13 cellular contexts compared by ENCODE assay signal in genomic region chr1:28812669-28813468, GRCh38. TPM values are rescaled to one million over a fixed set of nuclear protein-coding genes. Genes with fewer than 3 reads are reported as not detected.
DNase-seq lines count a peak whose midpoint lies in the region; TF ChIP-seq lines count a peak whose summit lies in the region.
"Had no signal": no experiment of that assay in that cellular context is flagged by ENCODE, and none has a peak within 500 bp of the region (broad histone marks: within the 10 kb centered on the region; RNA-seq: fewer than 3 reads in every experiment).

No MANE protein-coding gene starts in this region.

- in situ Hi-C loops in mammary epithelial cell (cut with MboI; ENCODE audit: low sequenced_read_pairs in 2 of 2) = no loop called here

- no peak overlapping the region for H3K9ac ChIP-seq in mammary epithelial cell (ENCODE audit: insufficient read depth, low read length)

- intact Hi-C loops in mammary epithelial cell (cut with micrococcal nuclease) = no loop called here
- intact Hi-C loops in MCF 10A (cut with micrococcal nuclease) = no loop called here
- intact Hi-C loops in uterus (cut with DNase I; ENCODE audit: low total_unique reads) = no loop called here

- H3K4me1 Mint-ChIP-seq in MCF 10A (ENCODE audit: insufficient read depth, unreplicated experiment) = no peaks in the 10 kb centered on the region
- peaks cover 11% of the 10 kb centered on the region for H3K4me1 Mint-ChIP-seq in glutamatergic neuron (ENCODE audit: low read depth, unreplicated experiment)
- H3K4me1 Mint-ChIP-seq in type B pancreatic cell (ENCODE audit: unreplicated experiment) = peaks cover 14% of the 10 kb centered on the region

- no peaks in the 10 kb centered on the region for H3K79me2 ChIP-seq in mammary epithelial cell (ENCODE audit: insufficient read depth, low read length)

- H3K4me3 Mint-ChIP-seq in MCF 10A (ENCODE audit: unreplicated experiment) (no peak overlapping the region), glutamatergic neuron (ENCODE audit: unreplicated experiment) (peak overlapping the region; percentile 68), type B pancreatic cell (peak overlapping the region; percentile 63)
- H3K4me3 Mint-ChIP-seq: activated CD4-positive, alpha-beta T cell treated with anti-CD3 and anti-CD28 coated beads, Interleukin-2, amount 10 ng/mL, durations not matched to agents 24 days and 14 days; activated naive CD8-positive, alpha-beta T cell treated with anti-CD3 and anti-CD28 coated beads for 36 hours; dendritic cell treated with granulocyte-macrophage colony-stimulating factor and Interleukin-4, amounts not matched to agents 40 ng/mL and 50 ng/mL, for 4 days had no signal

- H3K36me3 Mint-ChIP-seq in MCF 10A (ENCODE audit: insufficient read depth, unreplicated experiment) (no peaks in the 10 kb centered on the region), glutamatergic neuron (ENCODE audit: unreplicated experiment) (no peaks in the 10 kb centered on the region), type B pancreatic cell (no peaks in the 10 kb centered on the region)
- H3K36me3 Mint-ChIP-seq: activated naive CD8-positive, alpha-beta T cell treated with anti-CD3 and anti-CD28 coated beads for 36 hours had no signal

- H3K27ac ChIP-seq in mammary epithelial cell (ENCODE audit: insufficient read depth, low read depth, low read length) = no peak overlapping the region
- H3K27ac ChIP-seq in uterus = no peak overlapping the region
- H3K27ac ChIP-seq: lower lobe of right lung had no signal

- H2AFZ ChIP-seq in mammary epithelial cell (ENCODE audit: low read depth, low read length) = no peak overlapping the region

- H3K27me3 Mint-ChIP-seq in MCF 10A (ENCODE audit: insufficient read depth, unreplicated experiment) (peaks cover 75% of the 10 kb centered on the region), glutamatergic neuron (ENCODE audit: unreplicated experiment) (peaks cover 16% of the 10 kb centered on the region), type B pancreatic cell (peaks cover 70% of the 10 kb centered on the region)

- WGBS in mammary epithelial cell (ENCODE audit: low coverage, missing lambda C conversion rate) = 4% methylated on average over 21 of the region's 34 CpGs

- H3K4me1 ChIP-seq in mammary epithelial cell (ENCODE audit: insufficient read depth, low read length) (peaks cover 4% of the 10 kb centered on the region), uterus (peaks cover 0 to 4% of the 10 kb centered on the region in 2 donors)
- H3K4me1 ChIP-seq: lower lobe of right lung had no signal

- peaks cover 21% of the 10 kb centered on the region for H3K27me3 ChIP-seq in mammary epithelial cell (ENCODE audit: insufficient read depth, low read length)
- peaks cover 0 to 5% of the 10 kb centered on the region in 2 donors for H3K27me3 ChIP-seq in uterus

- no peaks in the 10 kb centered on the region for H3K36me3 ChIP-seq in mammary epithelial cell (ENCODE audit: insufficient read depth, low read length)
- H3K36me3 ChIP-seq in uterus = no peaks in the 10 kb centered on the region
- H3K36me3 ChIP-seq: lower lobe of right lung had no signal

- dilution Hi-C loops in mammary epithelial cell (cut with HindIII; ENCODE audit: low sequenced_read_pairs) = no loop called here

- TF ChIP-seq POLR2A in uterus (IDR thresholded peaks at IDR 0.05) = no peak

- POLR2A ChIA-PET in MCF 10A (lab: Yijun Ruan, JAX) = no interaction called here

- peaks cover 2% of the 10 kb centered on the region for H4K20me1 ChIP-seq in mammary epithelial cell (ENCODE audit: insufficient read depth, low read length)

- no peak overlapping the region for H3K27ac Mint-ChIP-seq in MCF 10A (ENCODE audit: low read depth, unreplicated experiment)
- H3K27ac Mint-ChIP-seq in glutamatergic neuron (ENCODE audit: unreplicated experiment) = no peak overlapping the region
- H3K27ac Mint-ChIP-seq in type B pancreatic cell = no peak overlapping the region
- H3K27ac Mint-ChIP-seq: activated CD4-positive, alpha-beta T cell treated with anti-CD3 and anti-CD28 coated beads, Interleukin-2, amount 10 ng/mL, durations not matched to agents 24 days and 14 days; activated naive CD8-positive, alpha-beta T cell treated with anti-CD3 and anti-CD28 coated beads for 36 hours; dendritic cell treated with granulocyte-macrophage colony-stimulating factor and Interleukin-4, amounts not matched to agents 40 ng/mL and 50 ng/mL, for 4 days had no signal

- CTCF ChIA-PET in mammary epithelial cell (lab: Charles Lee; ENCODE audit: low non-redundant PET) = no interaction called here
- CTCF ChIA-PET in MCF 10A (lab: Yijun Ruan, JAX) = interaction anchor here (0.6 kb wide), 1 partner anchor 13 kb away, joined by 3 read pairs; no protein-coding TSS in a partner anchor

- H3K4me2 ChIP-seq in mammary epithelial cell (ENCODE audit: insufficient read depth, low read depth, low read length) = peak overlapping the region; percentile 36

- DNase-seq in mammary epithelial cell = no peak
- DNase-seq in MCF 10A (ENCODE audit: unreplicated experiment) = no peak
- DNase-seq in NCI-H526 (lab: John Stamatoyannopoulos, UW) = peak; percentile 79 to 92
- DNase-seq in glutamatergic neuron = no peak
- DNase-seq in type B pancreatic cell (ENCODE audit: extremely low spot score, unreplicated experiment) = no peak
- DNase-seq in uterus = no peak
- DNase-seq in activated CD4-positive, alpha-beta T cell treated with anti-CD3 and anti-CD28 coated beads for 4 hours = no peak
- no peak for DNase-seq in activated CD4-positive, alpha-beta T cell treated with anti-CD3 and anti-CD28 coated beads, Interleukin-2, amount 50 U/mL, for 4 hours
- DNase-seq: activated CD4-positive, alpha-beta T cell treated with anti-CD3 and anti-CD28 coated beads, Interleukin-2, amount 10 ng/mL, durations not matched to agents 24 days and 14 days; lower lobe of right lung had no signal

- H3K4me3 ChIP-seq in mammary epithelial cell (replicated peaks in 1 of 3; ENCODE audit: insufficient read depth in 1 of 3, low read depth in 2 of 3, low read length in 3 of 3) (no peak overlapping the region), uterus (no peak overlapping the region)
- H3K4me3 ChIP-seq: lower lobe of right lung had no signal

- H3K9me3 ChIP-seq in mammary epithelial cell (replicated peaks; ENCODE audit: insufficient read depth, low read length) (no peaks in the 10 kb centered on the region), uterus (no peaks in the 10 kb centered on the region)
- H3K9me3 ChIP-seq: lower lobe of right lung had no signal

- BruUV-seq in mammary epithelial cell (replicated peaks; lab: Mats Ljungman, UMichigan) = no TSS peak
- BruUV-seq in MCF 10A (replicated peaks; lab: Mats Ljungman, UMichigan) = no TSS peak

- TF ChIP-seq CTCF in mammary epithelial cell (conservative IDR thresholded peaks at IDR 0.05 in 1 of 2, IDR thresholded peaks at IDR 0.05 in 1 of 2; ENCODE audit: extremely low read depth in 1 of 2, insufficient read depth in 1 of 2, low read depth in 1 of 2, low read length in 2 of 2) (no peak), MCF 10A (IDR thresholded peaks at IDR 0.05; ENCODE audit: unreplicated experiment) (no peak), glutamatergic neuron (IDR thresholded peaks at IDR 0.05; ENCODE audit: partially characterized antibody, unreplicated experiment) (no peak), type B pancreatic cell (conservative IDR thresholded peaks at IDR 0.05) (no peak), uterus (IDR thresholded peaks at IDR 0.05) (no peak)

- H3K9me3 Mint-ChIP-seq in MCF 10A (ENCODE audit: unreplicated experiment) (no peaks in the 10 kb centered on the region), glutamatergic neuron (ENCODE audit: unreplicated experiment) (peaks cover 3% of the 10 kb centered on the region), type B pancreatic cell (no peaks in the 10 kb centered on the region)
- H3K9me3 Mint-ChIP-seq: activated CD4-positive, alpha-beta T cell treated with anti-CD3 and anti-CD28 coated beads, Interleukin-2, amount 10 ng/mL, durations not matched to agents 24 days and 14 days; activated naive CD8-positive, alpha-beta T cell treated with anti-CD3 and anti-CD28 coated beads for 36 hours; dendritic cell treated with granulocyte-macrophage colony-stimulating factor and Interleukin-4, amounts not matched to agents 40 ng/mL and 50 ng/mL, for 4 days had no signal

RNA-seq across cellular contexts. Expression of gene OPRD1, which starts 0.9 kb away (rescaled TPM):
- under 1 TPM in 1 of 2 donors, not detected in 1; 0.17 TPM for total RNA-seq in mammary epithelial cell
- not detected for polyA plus RNA-seq in mammary epithelial cell
- not detected for polyA minus RNA-seq in mammary epithelial cell
- total RNA-seq in MCF 10A (2022) = not detected in 2 replicates
- 1.2 TPM for total RNA-seq in glutamatergic neuron (ENCODE audit: unreplicated experiment)
- 1.1 and 1.5 TPM in 2 replicates for total RNA-seq in type B pancreatic cell (ENCODE audit: low replicate concordance)
- total RNA-seq in uterus = under 1 TPM in 1 of 4 donors, not detected in 3; 0.07 TPM
- total RNA-seq: lower lobe of right lung, renal cortical epithelial cell had no signal

Comparison
In these comparisons a context has a peak if more than half of its experiments do, and no peak if none do; other contexts are left out.
1. DNase-seq: peak in NCI-H526 (2 of 2); none in mammary epithelial cell (single experiment), MCF 10A (single experiment), glutamatergic neuron (single experiment), type B pancreatic cell (single experiment), uterus (0 of 2), activated CD4-positive, alpha-beta T cell treated with anti-CD3 and anti-CD28 coated beads for 4 hours (0 of 2) and activated CD4-positive, alpha-beta T cell treated with anti-CD3 and anti-CD28 coated beads, Interleukin-2, amount 50 U/mL, for 4 hours (0 of 2).